In the genomic region with DNA sequence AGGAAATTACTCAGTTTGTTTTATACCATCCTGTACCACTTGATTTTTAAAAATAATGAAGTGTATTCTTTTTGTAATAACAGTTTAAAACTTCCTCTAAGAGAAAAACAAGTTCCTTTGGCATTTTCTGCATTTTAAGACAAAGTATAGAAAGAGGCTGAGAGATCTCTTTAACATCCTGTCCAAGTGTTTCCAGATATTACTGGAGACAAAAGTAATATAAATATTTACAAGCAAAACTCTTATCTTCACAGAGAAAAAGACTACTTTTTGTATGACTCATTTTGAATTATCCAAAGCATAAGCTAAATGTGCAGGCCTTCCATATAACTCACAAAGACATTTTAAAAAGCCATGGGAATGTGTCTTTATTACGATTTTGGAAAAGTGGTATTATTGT, we compare ENCODE assay signal across 1 cellular context.
TF ChIP-seq lines count a peak whose summit lies in the region.

No MANE protein-coding gene starts in this region.

TF ChIP-seq in endothelial cell of umbilical vein, 7 proteins besides CTCF, POLR2A, EP300 and RAD21:
- TF ChIP-seq POLR2AphosphoS5 (IDR thresholded peaks at IDR 0.05; ENCODE audit: insufficient read depth, low read depth, low read length) = no peak
- no peak for TF ChIP-seq JUN (IDR thresholded peaks at IDR 0.05; ENCODE audit: borderline replicate concordance, insufficient read depth, insufficient read length, low read depth)
- TF ChIP-seq EZH2 (IDR thresholded peaks at IDR 0.05; ENCODE audit: borderline replicate concordance, low read depth, low read length, severe bottlenecking) = no peak
- TF ChIP-seq GATA2 (IDR thresholded peaks at IDR 0.05; ENCODE audit: insufficient read depth, insufficient read length, low read depth, low read length) = peak; percentile 36
- TF ChIP-seq MAX (IDR thresholded peaks at IDR 0.05; ENCODE audit: insufficient read depth, insufficient read length) = no peak
- peak; percentile 79 for TF ChIP-seq FOS (IDR thresholded peaks at IDR 0.05; ENCODE audit: borderline replicate concordance, insufficient read depth, low read length)
- no peak for TF ChIP-seq MYC (IDR thresholded peaks at IDR 0.05; ENCODE audit: low read depth, low read length)
TF ChIP-seq in endothelial cell of umbilical vein: peak in this region for 2.
